ENCODE assay signal across 1 cellular context in genomic region chr15:62631325-62631724, GRCh38.
TF ChIP-seq lines count a peak whose summit lies in the region.

No MANE protein-coding gene starts in this region.

TF ChIP-seq in WTC11, 78 proteins besides CTCF, POLR2A, EP300 and RAD21 (continued from another document):
- peak; percentile 74; the same call in 1 of the 2 replicates for TF ChIP-seq ZNF512 (CRISPR knock-in tag; IDR thresholded peaks at IDR 0.05; ENCODE audit: borderline replicate concordance)
- TF ChIP-seq AR (CRISPR knock-in tag; IDR thresholded peaks at IDR 0.05): no peak
- TF ChIP-seq ZBTB21 (CRISPR knock-in tag; IDR thresholded peaks at IDR 0.05; ENCODE audit: borderline replicate concordance): no peak
